ENCODE assay signal across 8 cellular contexts in the genomic region with DNA sequence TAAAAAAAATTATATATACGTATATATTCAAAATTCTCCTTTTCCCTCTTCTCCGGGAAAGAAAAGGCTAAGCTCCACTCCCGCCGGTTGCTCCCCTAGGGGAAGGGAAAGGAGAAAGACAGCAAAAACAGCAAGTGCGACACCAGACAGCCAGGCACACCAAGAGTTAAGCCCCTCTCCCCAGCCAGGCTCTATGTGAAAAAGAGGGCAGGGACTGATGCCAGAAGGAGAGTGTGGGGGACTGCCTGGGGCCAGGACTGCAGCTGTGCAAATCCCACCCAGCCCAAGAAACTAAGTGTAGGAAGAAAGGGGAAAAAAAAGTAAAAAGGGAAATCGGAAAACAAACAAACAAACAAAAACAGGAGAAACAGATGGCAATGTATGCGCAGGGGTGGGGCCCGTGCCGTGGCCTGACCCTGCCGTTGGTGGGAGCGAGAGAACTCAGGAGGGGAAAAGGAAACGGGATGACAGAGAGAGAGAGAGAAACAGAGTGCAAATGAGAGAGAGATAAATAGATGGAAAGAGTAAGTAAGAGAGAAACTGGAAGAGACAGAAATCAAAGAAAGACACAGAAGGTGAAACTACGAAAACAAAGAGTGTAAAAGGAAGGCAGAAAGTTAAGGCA. TPM values are rescaled to one million over a fixed set of nuclear protein-coding genes. Genes with fewer than 3 reads are reported as not detected.
A peak's percentile ranks its signal among the peaks of the same experiment; 100 is the strongest.
DNase-seq lines count a peak whose midpoint lies in the region; ATAC-seq and TF ChIP-seq lines count a peak whose summit lies in the region.

No MANE protein-coding gene starts in this region.

- H3K4me3 ChIP-seq in neuron (ENCODE audit: low read length) (peak overlapping the region; percentile 51), BE2C (ENCODE audit: low read depth, low read length) (no peak overlapping the region)

- H3K9me3 ChIP-seq in neuron (ENCODE audit: low read length), result no peaks in the 10 kb centered on the region
- no peaks in the 10 kb centered on the region for H3K9me3 ChIP-seq in BE2C

- H3K4me1 ChIP-seq in neuron (ENCODE audit: insufficient read depth, low read length) (peaks cover 19% of the 10 kb centered on the region), BE2C (no peaks in the 10 kb centered on the region)

- TF ChIP-seq CTCF in BE2C (IDR thresholded peaks at IDR 0.05; ENCODE audit: low read depth, low read length), result no peak

- H2AFZ ChIP-seq in neuron (ENCODE audit: low read depth, low read length), result peak overlapping the region; percentile 76

- no peaks in the 10 kb centered on the region for H3K36me3 ChIP-seq in neuron (ENCODE audit: insufficient read depth, low read length)
- no peaks in the 10 kb centered on the region for H3K36me3 ChIP-seq in BE2C

- peaks cover 3% of the 10 kb centered on the region for H3K27me3 ChIP-seq in neuron (ENCODE audit: insufficient read depth, low read length)
- no peaks in the 10 kb centered on the region for H3K27me3 ChIP-seq in BE2C

- DNase-seq in AG08396 (ENCODE audit: low spot score) (peak; percentile 9), T1000 (lab: John Stamatoyannopoulos, UW) (peak; percentile 24), foreskin melanocyte (peak; percentile 30), BE2C (no peak), NCI-H187 (lab: John Stamatoyannopoulos, UW) (no peak), activated gamma-delta T cell (lab: John Stamatoyannopoulos, UW) (no peak)

- ATAC-seq in HG03159 (IDR thresholded peaks at IDR 0.05; ENCODE audit: unreplicated experiment), result no peak

RNA-seq across cellular contexts. Expression of a gene that starts 27.6 kb away (rescaled TPM):
- not detected for polyA plus RNA-seq in BE2C (2012; ENCODE audit: insufficient read depth, insufficient read length, low read depth)

RNA-seq across cellular contexts. Expression of a gene that starts 35.6 kb away (rescaled TPM):
- not detected for polyA plus RNA-seq in BE2C (2012; ENCODE audit: insufficient read depth, insufficient read length, low read depth)

Comparison
In these comparisons a context has a peak if more than half of its experiments do, and no peak if none do; other contexts are left out.
1. DNase-seq: peak in AG08396 (single experiment), T1000 (single experiment) and foreskin melanocyte (single experiment); none in BE2C (single experiment), NCI-H187 (0 of 2) and activated gamma-delta T cell (single experiment).